3 cellular contexts compared by ENCODE assay signal in genomic region chr9:21856301-21857094, GRCh38.
TF ChIP-seq lines count a peak whose summit lies in the region.

No MANE protein-coding gene starts in this region.

TF ChIP-seq in endothelial cell of umbilical vein, 7 proteins besides CTCF, POLR2A, EP300 and RAD21 (continued from another document):
- TF ChIP-seq MAX (IDR thresholded peaks at IDR 0.05; ENCODE audit: insufficient read depth, insufficient read length): no peak
- no peak for TF ChIP-seq EZH2 (IDR thresholded peaks at IDR 0.05; ENCODE audit: borderline replicate concordance, low read depth, low read length, severe bottlenecking)

TF ChIP-seq in liver, 16 proteins besides CTCF, POLR2A, EP300 and RAD21 (continued from another document):
- TF ChIP-seq JUND (IDR thresholded peaks at IDR 0.05) (peak in 1 of 2 donors; percentile 55), SP1 (IDR thresholded peaks at IDR 0.05) (peak; percentile 21), FOXA2 (IDR thresholded peaks at IDR 0.05) (peak; percentile 84), HNF4G (IDR thresholded peaks at IDR 0.05) (no peak), ZBTB33 (IDR thresholded peaks at IDR 0.05) (no peak), FOXA1 (IDR thresholded peaks at IDR 0.05) (peak; percentile 77), ATF3 (IDR thresholded peaks at IDR 0.05) (no peak)

TF ChIP-seq in SK-N-SH, 30 proteins besides CTCF, POLR2A, EP300 and RAD21 (continued from another document):
- TF ChIP-seq MXI1 (IDR thresholded peaks at IDR 0.05; ENCODE audit: low read depth, low read length): no peak
- no peak for TF ChIP-seq CHD2 (IDR thresholded peaks at IDR 0.05; ENCODE audit: low read length, partially characterized antibody)
- no peak for TF ChIP-seq SIN3A (IDR thresholded peaks at IDR 0.05; ENCODE audit: borderline replicate concordance, low read depth, low read length)
- no peak for TF ChIP-seq MAX (IDR thresholded peaks at IDR 0.05; ENCODE audit: low read depth)
- no peak for TF ChIP-seq USF1 (IDR thresholded peaks at IDR 0.05; ENCODE audit: borderline replicate concordance, low read depth)
- TF ChIP-seq TEAD4 (IDR thresholded peaks at IDR 0.05; ENCODE audit: borderline replicate concordance, insufficient read depth): no peak
- TF ChIP-seq FOXJ3 (CRISPR knock-in tag; IDR thresholded peaks at IDR 0.05): no peak
- no peak for TF ChIP-seq ELF1 (IDR thresholded peaks at IDR 0.05)
